14 cellular contexts compared by ENCODE assay signal in genomic region chr14:22552001-22552826, GRCh38. TPM values are rescaled to one million over a fixed set of nuclear protein-coding genes. Genes with fewer than 3 reads are reported as not detected.
DNase-seq lines count a peak whose midpoint lies in the region; ATAC-seq, FAIRE-seq and TF ChIP-seq lines count a peak whose summit lies in the region.
"Had no signal": no experiment of that assay in that cellular context is flagged by ENCODE, and none has a peak within 500 bp of the region (broad histone marks: within the 10 kb centered on the region; RNA-seq: fewer than 3 reads in every experiment).

No MANE protein-coding gene starts in this region.

- H3K79me2 ChIP-seq in GM23338 (replicated peaks; ENCODE audit: insufficient read depth) = no peaks in the 10 kb centered on the region
- H3K79me2 ChIP-seq in GM12878 (ENCODE audit: control insufficient read depth, insufficient read depth, low read length) = peaks cover 7% of the 10 kb centered on the region

- H3K27me3 ChIP-seq in GM23338 (ENCODE audit: insufficient read depth) (no peaks in the 10 kb centered on the region), GM12878 (replicated peaks in 1 of 2; ENCODE audit: control insufficient read depth in 2 of 2, insufficient read depth in 2 of 2, low read length in 1 of 2) (no peaks in the 10 kb centered on the region), small intestine (ENCODE audit: control insufficient read depth in 2 of 2, insufficient read depth in 2 of 2, low read length in 2 of 2) (no peaks in the 10 kb centered on the region), thyroid gland (no peaks in the 10 kb centered on the region)

- ATAC-seq in GM23338 (no peak), GM12878 (no peak), HG03097 (IDR thresholded peaks at IDR 0.05; ENCODE audit: low FRiP score, unreplicated experiment) (no peak)

- TF ChIP-seq RAD21 in GM12878 (IDR thresholded peaks at IDR 0.05; ENCODE audit: insufficient read depth, low read depth, low read length) = no peak

- POLR2A ChIA-PET in GM12878 (lab: Charles Lee) = interaction anchor here (0.6 to 6.3 kb wide), 11 partner anchors 11 to 310 kb away, joined by 3 to 74 read pairs (median 3); no protein-coding TSS in a partner anchor

- H3K9ac ChIP-seq in GM12878 (ENCODE audit: control insufficient read depth, insufficient read depth, low read length) = no peak overlapping the region; the same call in 1 of the 2 replicates

- 79% methylated on average over 12 of the region's 13 CpGs for WGBS in GM12878 (ENCODE audit: insufficient coverage, insufficient replicate concordance, low lambda C conversion rate, missing lambda C conversion rate)
- WGBS in small intestine, 3 donors = 69 to 82% (median 76%) methylated on average over 13 of the region's 13 CpGs
- 82 to 84% methylated on average over 9 to 13 of the region's 13 CpGs for WGBS in thyroid gland, 2 donors

- peaks cover 10% of the 10 kb centered on the region for H3F3A ChIP-seq in GM23338 (replicated peaks; ENCODE audit: low read depth)

- CTCF ChIA-PET in GM12878 (lab: Yijun Ruan, JAX) = interaction anchor here (1.0 to 7.1 kb wide), 4 partner anchors 13 to 80 kb away, joined by 3 to 58 read pairs (median 6); no protein-coding TSS in a partner anchor

- H3K36me3 Mint-ChIP-seq in GM23338 (ENCODE audit: low read depth) = no peaks in the 10 kb centered on the region; the same call in 2 of the 3 replicates
- peaks cover 73% of the 10 kb centered on the region for H3K36me3 Mint-ChIP-seq in T-helper 1 cell treated with Interleukin-12 subunit alpha and Interleukin-12 subunit beta and Interleukin-4 antibody, amounts not matched to agents 30 μg/mL and 1 μg/mL, for 36 hours (ENCODE audit: low read depth)

- no peak for TF ChIP-seq POLR2A in GM12878 (IDR thresholded peaks at IDR 0.05; ENCODE audit: low read depth, low read length)
- no peak for TF ChIP-seq POLR2A in thyroid gland (IDR thresholded peaks at IDR 0.05)

- H3K4me1 ChIP-seq in GM23338 (ENCODE audit: insufficient read depth) (peaks cover 40% of the 10 kb centered on the region), GM12878 (ENCODE audit: control insufficient read depth, insufficient read depth, low read length) (peaks cover 76% of the 10 kb centered on the region), small intestine (ENCODE audit: control insufficient read depth in 2 of 2, insufficient read depth in 1 of 2, low read depth in 1 of 2, low read length in 1 of 2) (no peaks in the 10 kb centered on the region), thyroid gland (peaks cover under 1 to 6% of the 10 kb centered on the region in 2 donors)

- in situ Hi-C loops in GM12878 (cut with MboI) = no loop called here

- no peak for TF ChIP-seq CTCF in GM23338 (conservative IDR thresholded peaks at IDR 0.05; ENCODE audit: low read depth in 2 of 2)
- TF ChIP-seq CTCF in GM12878 (IDR thresholded peaks at IDR 0.05 in 2 of 3, conservative IDR thresholded peaks at IDR 0.05 in 1 of 3; ENCODE audit: control insufficient read depth in 2 of 3, extremely low read depth in 1 of 3, insufficient read depth in 1 of 3, low read depth in 3 of 3, low read length in 3 of 3) = no peak
- TF ChIP-seq CTCF in thyroid gland (IDR thresholded peaks at IDR 0.05) = no peak

- TF ChIP-seq EP300 in GM12878 (IDR thresholded peaks at IDR 0.05; ENCODE audit: borderline replicate concordance in 1 of 2, control insufficient read depth in 1 of 2, low read depth in 2 of 2, low read length in 2 of 2) = no peak

- no peaks in the 10 kb centered on the region for H3K9me3 ChIP-seq in GM12878 (replicated peaks; ENCODE audit: control insufficient read depth, insufficient read depth, low read length)
- no peaks in the 10 kb centered on the region for H3K9me3 ChIP-seq in small intestine (ENCODE audit: control insufficient read depth, low read depth)
- no peaks in the 10 kb centered on the region for H3K9me3 ChIP-seq in thyroid gland

- H3K27ac ChIP-seq in GM23338 (ENCODE audit: low read depth) = 0 out of 2 replicates have a peak overlapping the region, but pooled peaks have one; percentile 92
- H3K27ac ChIP-seq in GM12878 (ENCODE audit: control insufficient read depth, insufficient read depth) = peak overlapping the region; percentile 97
- peak overlapping the region; percentile 54 to 59 for H3K27ac ChIP-seq in small intestine (ENCODE audit: low read depth in 1 of 2, low read length in 1 of 2)
- no peak overlapping the region for H3K27ac ChIP-seq in thyroid gland

- RAD21 ChIA-PET in GM12878 (lab: Charles Lee; ENCODE audit: unreplicated experiment) = interaction anchor here (0.6 to 6.6 kb wide), 15 partner anchors 9 to 86 kb away, joined by 3 to 48 read pairs (median 4); no protein-coding TSS in a partner anchor

- peaks cover 4% of the 10 kb centered on the region; the same call in 1 of the 2 replicates for H3K9me2 ChIP-seq in GM23338 (ENCODE audit: insufficient read depth)

- peaks cover 54% of the 10 kb centered on the region for H3K4me1 Mint-ChIP-seq in GM23338
- H3K4me1 Mint-ChIP-seq in T-helper 1 cell treated with Interleukin-12 subunit alpha and Interleukin-12 subunit beta and Interleukin-4 antibody, amounts not matched to agents 30 μg/mL and 1 μg/mL, for 36 hours (ENCODE audit: low read depth) = peaks cover 85% of the 10 kb centered on the region

- no peak for DNase-seq in GM23338 (ENCODE audit: low spot score)
- DNase-seq in GM12878 (ENCODE audit: low read depth, low spot score) = no peak
- DNase-seq in small intestine = no peak
- no peak for DNase-seq in thyroid gland
- DNase-seq in NOMO-1 (lab: John Stamatoyannopoulos, UW; ENCODE audit: unreplicated experiment in 2 of 2) = no peak
- DNase-seq in SHP77 treated with DMSO at 0.1 percent for 48 hours (lab: John Stamatoyannopoulos, UW) = no peak
- DNase-seq: dermis blood vessel endothelial cell, NCI-H1436, NCI-H524 treated with DMSO at 0.1 percent for 48 hours, retina had no signal

- H2AFZ ChIP-seq in GM23338 (no peak overlapping the region), GM12878 (ENCODE audit: control insufficient read depth, low read depth, low read length) (no peak overlapping the region)

- no TSS peak for BruUV-seq in GM12878 (replicated peaks; lab: Mats Ljungman, UMichigan)

- peaks cover 14% of the 10 kb centered on the region for H3K27me3 Mint-ChIP-seq in GM23338 (ENCODE audit: insufficient read depth, low read depth, poor library complexity)
- peaks cover 4% of the 10 kb centered on the region for H3K27me3 Mint-ChIP-seq in T-helper 1 cell treated with Interleukin-12 subunit alpha and Interleukin-12 subunit beta and Interleukin-4 antibody, amounts not matched to agents 30 μg/mL and 1 μg/mL, for 36 hours (ENCODE audit: low read depth)

- no peak overlapping the region for H3K4me3 Mint-ChIP-seq in GM23338
- H3K4me3 Mint-ChIP-seq in T-helper 1 cell treated with Interleukin-12 subunit alpha and Interleukin-12 subunit beta and Interleukin-4 antibody, amounts not matched to agents 30 μg/mL and 1 μg/mL, for 36 hours = peak overlapping the region; percentile 88

- H3K4me3 ChIP-seq in GM23338 = no peak overlapping the region
- H3K4me3 ChIP-seq in GM12878 = no peak overlapping the region
- H3K4me3 ChIP-seq in small intestine (ENCODE audit: low read depth in 1 of 2, low read length in 2 of 2) = no peak overlapping the region
- H3K4me3 ChIP-seq in thyroid gland (replicated peaks in 1 of 3) = no peak overlapping the region

- H3K4me2 ChIP-seq in GM23338 = no peak overlapping the region
- H3K4me2 ChIP-seq in GM12878 (ENCODE audit: control insufficient read depth, insufficient read depth) = no peak overlapping the region

- no peak for FAIRE-seq in GM12878 (lab: Jason Lieb, UNC)
- FAIRE-seq in small intestine (lab: Jason Lieb, UNC) = no peak
- FAIRE-seq: D721Med, GM19239 had no signal

- H3K27ac Mint-ChIP-seq in GM23338 = peak overlapping the region; percentile 68
- H3K27ac Mint-ChIP-seq in T-helper 1 cell treated with Interleukin-12 subunit alpha and Interleukin-12 subunit beta and Interleukin-4 antibody, amounts not matched to agents 30 μg/mL and 1 μg/mL, for 36 hours = peak overlapping the region; percentile 97

- no peaks in the 10 kb centered on the region; the same call in 2 of the 3 replicates for H3K9me3 Mint-ChIP-seq in GM23338
- no peaks in the 10 kb centered on the region for H3K9me3 Mint-ChIP-seq in T-helper 1 cell treated with Interleukin-12 subunit alpha and Interleukin-12 subunit beta and Interleukin-4 antibody, amounts not matched to agents 30 μg/mL and 1 μg/mL, for 36 hours

- H4K20me1 ChIP-seq in GM23338 (replicated peaks; ENCODE audit: insufficient read depth) (no peaks in the 10 kb centered on the region), GM12878 (ENCODE audit: control insufficient read depth, insufficient read depth) (no peaks in the 10 kb centered on the region)

- H3K36me3 ChIP-seq in GM23338 (ENCODE audit: insufficient read depth) (no peaks in the 10 kb centered on the region), GM12878 (ENCODE audit: control insufficient read depth in 2 of 2, insufficient read depth in 2 of 2, low read length in 1 of 2) (peaks cover 24 to 25% of the 10 kb centered on the region in 2 experiments), small intestine (ENCODE audit: control insufficient read depth in 2 of 2, insufficient read depth in 2 of 2, low read length in 2 of 2) (no peaks in the 10 kb centered on the region), thyroid gland (no peaks in the 10 kb centered on the region)

- intact Hi-C loops in GM12878 (cut with micrococcal nuclease; ENCODE audit: unreplicated experiment) = no loop called here
- intact Hi-C loops in thyroid gland (cut with DNase I) = no loop called here

- SMC1A ChIA-PET in GM12878 (lab: Charles Lee; ENCODE audit: uncharacterized antibody, unreplicated experiment) = interaction anchor here (0.5 to 9.2 kb wide), 17 partner anchors 9 to 252 kb away, joined by 3 to 105 read pairs (median 5); no protein-coding TSS in a partner anchor

RNA-seq across cellular contexts. Expression of gene DAD1, which starts 36.8 kb away (rescaled TPM):
- total RNA-seq in GM23338 (2014; rRNA removed; shearing (Covaris generic)) = 180 and 213 TPM in 2 replicates
- polyA plus RNA-seq in GM23338 (2016; fragmentation: Nextera tagmentation; extraction: Ambion mirVana) (236 and 252 TPM in 2 replicates), GM12878 (2011; rRNA removed) (302 and 306 TPM in 2 replicates), GM12878 (2014; fragmentation: Illumina TruSeq; extraction: Trizol) (306 and 315 TPM in 2 replicates), GM12878 (2014; fragmentation: Nextera tagmentation; extraction: Ambion mirVana) (100 to 1,000 TPM; 711 to 920 TPM), GM12878 (2014; rRNA removed) (294 and 324 TPM in 2 replicates), GM12878 (2016; fragmentation: Nextera tagmentation; extraction: Ambion mirVana) (100 to 1,000 TPM; 604 to 609 TPM), small intestine (100 to 1,000 TPM; 147 to 313 (median 249) TPM)
- 77.8 and 78.3 TPM in 2 replicates for total RNA-seq in GM12878 (2013; cell fraction: nucleolus; rRNA removed)
- total RNA-seq in GM12878 (2014; rRNA removed) (248 and 269 TPM in 2 replicates), GM12878 (2014; rRNA removed; fragmentation: Illumina TruSeq; extraction: Trizol) (210 and 218 TPM in 2 replicates), GM12878 (2021) (161 and 169 TPM in 2 replicates), thyroid gland (100 to 1,000 TPM; 235 to 430 (median 335) TPM)
- polyA plus RNA-seq in GM12878 (2011; ENCODE audit: low read depth) = 154 TPM
- 434 and 580 TPM in 2 replicates for polyA plus RNA-seq in GM12878 (2011; cell fraction: cytosol; rRNA removed)
- 112 and 139 TPM in 2 replicates for polyA plus RNA-seq in GM12878 (2011; cell fraction: nucleus; rRNA removed)
- 237 and 253 TPM in 2 replicates for polyA plus RNA-seq in GM12878 (2012)
- 104 and 162 TPM in 2 replicates for polyA minus RNA-seq in GM12878 (2011; rRNA and poly(A)+ RNA removed)
- 33.4 and 47.1 TPM in 2 replicates for polyA minus RNA-seq in GM12878 (2011; cell fraction: cytosol; rRNA and poly(A)+ RNA removed)
- 42.2 and 59.7 TPM in 2 replicates for polyA minus RNA-seq in GM12878 (2011; cell fraction: nucleus; rRNA and poly(A)+ RNA removed)

RNA-seq across cellular contexts. Expression of gene ABHD4, which starts 45.9 kb away (rescaled TPM):
- 38.8 and 40.0 TPM in 2 replicates for total RNA-seq in GM23338 (2014; rRNA removed; shearing (Covaris generic))
- polyA plus RNA-seq in GM23338 (2016; fragmentation: Nextera tagmentation; extraction: Ambion mirVana) (39.1 and 40.6 TPM in 2 replicates), GM12878 (2011; rRNA removed) (17.4 and 28.7 TPM in 2 replicates), GM12878 (2014; fragmentation: Illumina TruSeq; extraction: Trizol) (10.6 and 12.9 TPM in 2 replicates), GM12878 (2014; fragmentation: Nextera tagmentation; extraction: Ambion mirVana) (1 to 10 TPM; 7.7 to 7.9 TPM), GM12878 (2014; rRNA removed) (10.5 and 11.5 TPM in 2 replicates), GM12878 (2016; fragmentation: Nextera tagmentation; extraction: Ambion mirVana) (10 to 100 TPM; 12.6 to 14.3 TPM), small intestine (10 to 100 TPM; 11.5 to 38.7 (median 24.6) TPM)
- 21.4 and 23.0 TPM in 2 replicates for total RNA-seq in GM12878 (2013; cell fraction: nucleolus; rRNA removed)
- total RNA-seq in GM12878 (2014; rRNA removed) (4.7 and 5.6 TPM in 2 replicates), GM12878 (2014; rRNA removed; fragmentation: Illumina TruSeq; extraction: Trizol) (4.7 and 5.4 TPM in 2 replicates), GM12878 (2021) (10.2 and 15.1 TPM in 2 replicates), thyroid gland (10 to 100 TPM; 31.5 to 66.4 (median 53.7) TPM)
- polyA plus RNA-seq in GM12878 (2011; ENCODE audit: low read depth) = 10.5 TPM
- polyA plus RNA-seq in GM12878 (2011; cell fraction: cytosol; rRNA removed) = 33.7 and 34.0 TPM in 2 replicates
- polyA plus RNA-seq in GM12878 (2011; cell fraction: nucleus; rRNA removed) = 19.1 and 31.7 TPM in 2 replicates
- 10.8 and 15.4 TPM in 2 replicates for polyA plus RNA-seq in GM12878 (2012)
- 25.3 and 34.6 TPM in 2 replicates for polyA minus RNA-seq in GM12878 (2011; rRNA and poly(A)+ RNA removed)
- 6.5 and 7.5 TPM in 2 replicates for polyA minus RNA-seq in GM12878 (2011; cell fraction: cytosol; rRNA and poly(A)+ RNA removed)
- polyA minus RNA-seq in GM12878 (2011; cell fraction: nucleus; rRNA and poly(A)+ RNA removed) = 11.6 and 12.0 TPM in 2 replicates

Comparison
In these comparisons a context has a peak if more than half of its experiments do, and no peak if none do; other contexts are left out.
1. H3K27ac ChIP-seq: peak in GM23338 (single experiment), GM12878 (single experiment) and small intestine (2 of 2); none in thyroid gland (0 of 3).